23 cellular contexts compared by ENCODE assay signal in the genomic region with DNA sequence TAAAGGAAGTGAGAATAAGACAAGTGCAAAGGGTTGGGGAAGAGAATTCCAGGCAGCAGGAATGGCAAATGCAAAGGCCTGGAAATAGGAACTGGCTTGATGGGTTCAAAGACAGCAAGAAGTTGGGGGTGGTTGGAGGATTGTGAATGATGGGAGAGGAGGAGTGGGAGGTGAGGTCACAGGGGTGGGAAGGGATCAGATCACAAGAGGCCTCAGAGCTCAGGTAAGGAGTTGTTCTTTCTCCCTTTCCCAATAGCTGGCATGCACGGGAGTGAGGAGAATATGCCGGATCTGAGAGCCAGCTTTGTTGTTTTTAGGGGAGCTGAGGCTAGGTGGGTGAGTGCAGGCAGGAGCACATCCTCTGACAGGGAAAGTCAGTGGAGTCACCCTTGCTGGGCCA.
A peak's percentile ranks its signal among the peaks of the same experiment; 100 is the strongest.
DNase-seq lines count a peak whose midpoint lies in the region; ATAC-seq and TF ChIP-seq lines count a peak whose summit lies in the region.
"Had no signal": no experiment of that assay in that cellular context is flagged by ENCODE, and none has a peak within 500 bp of the region (broad histone marks: within the 10 kb centered on the region; RNA-seq: fewer than 3 reads in every experiment).

No MANE protein-coding gene starts in this region.

- H3K36me3 ChIP-seq in esophagus muscularis mucosa, result no peaks in the 10 kb centered on the region
- no peaks in the 10 kb centered on the region for H3K36me3 ChIP-seq in tibial artery
- H3K36me3 ChIP-seq: BE2C, BLaER1 had no signal

- no peaks in the 10 kb centered on the region; the same call in 1 of the 2 replicates for H3K27me3 Mint-ChIP-seq in WTC11 (ENCODE audit: low read depth)

- WGBS in esophagus muscularis mucosa, result 89% methylated on average over 2 of the region's 2 CpGs

- H3K9me3 Mint-ChIP-seq in WTC11, result peaks cover 15% of the 10 kb centered on the region

- no peaks in the 10 kb centered on the region for H3K27me3 ChIP-seq in esophagus muscularis mucosa
- H3K27me3 ChIP-seq in tibial artery, result no peaks in the 10 kb centered on the region
- H3K27me3 ChIP-seq: BE2C, BLaER1 had no signal

- H3K9me3 ChIP-seq in esophagus muscularis mucosa (peaks cover 0 to 6% (median 0%) of the 10 kb centered on the region in 4 donors), tibial artery (no peaks in the 10 kb centered on the region)
- H3K9me3 ChIP-seq: BE2C, BLaER1 had no signal

- DNase-seq in WTC11 (ENCODE audit: low spot score), result no peak
- peak; percentile 66 for DNase-seq in esophagus muscularis mucosa (ENCODE audit: extremely low spot score)
- DNase-seq in tibial artery, result no peak
- no peak for DNase-seq in nucleus accumbens (lab: John Stamatoyannopoulos, UW)
- DNase-seq in RWPE1 (ENCODE audit: low spot score), result no peak
- DNase-seq: 8988T; ACHN; BE2C; C1 segment of cervical spinal cord; CD4-positive, alpha-beta memory T cell; CD4-positive, CD25-positive, alpha-beta regulatory T cell; CD8-positive, alpha-beta memory T cell; COR-L47; DMS 273 treated with DMSO at 0.1 percent for 48 hours; DMS153; DMS53; DMS79; DND-41; EL; GDM1 had no signal

- peaks cover 0 to 21% (median 3%) of the 10 kb centered on the region in 4 donors for H3K4me1 ChIP-seq in esophagus muscularis mucosa
- no peaks in the 10 kb centered on the region for H3K4me1 ChIP-seq in tibial artery
- H3K4me1 ChIP-seq: BLaER1 had no signal

- TF ChIP-seq CTCF in WTC11 (IDR thresholded peaks at IDR 0.05) (no peak), esophagus muscularis mucosa (IDR thresholded peaks at IDR 0.05) (no peak), tibial artery (IDR thresholded peaks at IDR 0.05) (no peak), RWPE1 (conservative IDR thresholded peaks at IDR 0.05; ENCODE audit: low read depth) (no peak)

- intact Hi-C loops in esophagus muscularis mucosa (cut with DNase I) (no loop called here), tibial artery (cut with DNase I; ENCODE audit: low total_unique reads) (no loop called here)

- peaks cover 63% of the 10 kb centered on the region for H3K4me1 Mint-ChIP-seq in WTC11
- H3K4me1 Mint-ChIP-seq: CD14-positive monocyte; CD4-positive, alpha-beta memory T cell; CD4-positive, CD25-positive, alpha-beta regulatory T cell; CD8-positive, alpha-beta memory T cell had no signal

- no peak overlapping the region for H3K4me3 Mint-ChIP-seq in WTC11
- H3K4me3 Mint-ChIP-seq: CD14-positive monocyte; CD4-positive, alpha-beta memory T cell; CD8-positive, alpha-beta memory T cell had no signal

- POLR2A ChIA-PET in WTC11 (lab: Charles Lee) (interaction anchor here (0.6 kb wide), 1 partner anchor 41 kb away, joined by 6 read pairs; no protein-coding TSS in a partner anchor), RWPE1 (lab: Yijun Ruan, JAX; ENCODE audit: low non-redundant PET) (no interaction called here)

- H3K4me3 ChIP-seq in esophagus muscularis mucosa, result no peak overlapping the region
- no peak overlapping the region for H3K4me3 ChIP-seq in tibial artery
- H3K4me3 ChIP-seq: BLaER1, GM12878 had no signal

- no peak for TF ChIP-seq POLR2A in esophagus muscularis mucosa (IDR thresholded peaks at IDR 0.05; ENCODE audit: low read depth)

- no peak overlapping the region for H3K27ac Mint-ChIP-seq in WTC11
- H3K27ac Mint-ChIP-seq: CD14-positive monocyte; CD4-positive, alpha-beta memory T cell; CD4-positive, CD25-positive, alpha-beta regulatory T cell; CD8-positive, alpha-beta memory T cell had no signal

- TF ChIP-seq EP300 in esophagus muscularis mucosa (IDR thresholded peaks at IDR 0.05), result no peak

- H3K27ac ChIP-seq in esophagus muscularis mucosa (replicated peaks in 1 of 4), result no peak overlapping the region
- no peak overlapping the region for H3K27ac ChIP-seq in tibial artery
- no peak overlapping the region for H3K27ac ChIP-seq in RWPE1
- H3K27ac ChIP-seq: BLaER1 had no signal

- CTCF ChIA-PET in WTC11 (lab: Charles Lee) (no interaction called here), RWPE1 (lab: Yijun Ruan, JAX) (no interaction called here)

- H3K36me3 Mint-ChIP-seq in WTC11, result 0 out of 2 replicates have a peak, but pooled peaks cover 3% of the 10 kb centered on the region
- H3K36me3 Mint-ChIP-seq: CD14-positive monocyte; CD4-positive, alpha-beta memory T cell; CD4-positive, CD25-positive, alpha-beta regulatory T cell; CD8-positive, alpha-beta memory T cell had no signal

- ATAC-seq in WTC11, result no peak
- ATAC-seq: GM12878 had no signal

TF ChIP-seq in WTC11, 78 proteins besides CTCF, POLR2A, EP300 and RAD21:
- TF ChIP-seq FOXK1 (CRISPR knock-in tag; IDR thresholded peaks at IDR 0.05) (no peak), ELF4 (CRISPR knock-in tag; IDR thresholded peaks at IDR 0.05; ENCODE audit: low read depth) (no peak)
- TF ChIP-seq, protein P1, sequence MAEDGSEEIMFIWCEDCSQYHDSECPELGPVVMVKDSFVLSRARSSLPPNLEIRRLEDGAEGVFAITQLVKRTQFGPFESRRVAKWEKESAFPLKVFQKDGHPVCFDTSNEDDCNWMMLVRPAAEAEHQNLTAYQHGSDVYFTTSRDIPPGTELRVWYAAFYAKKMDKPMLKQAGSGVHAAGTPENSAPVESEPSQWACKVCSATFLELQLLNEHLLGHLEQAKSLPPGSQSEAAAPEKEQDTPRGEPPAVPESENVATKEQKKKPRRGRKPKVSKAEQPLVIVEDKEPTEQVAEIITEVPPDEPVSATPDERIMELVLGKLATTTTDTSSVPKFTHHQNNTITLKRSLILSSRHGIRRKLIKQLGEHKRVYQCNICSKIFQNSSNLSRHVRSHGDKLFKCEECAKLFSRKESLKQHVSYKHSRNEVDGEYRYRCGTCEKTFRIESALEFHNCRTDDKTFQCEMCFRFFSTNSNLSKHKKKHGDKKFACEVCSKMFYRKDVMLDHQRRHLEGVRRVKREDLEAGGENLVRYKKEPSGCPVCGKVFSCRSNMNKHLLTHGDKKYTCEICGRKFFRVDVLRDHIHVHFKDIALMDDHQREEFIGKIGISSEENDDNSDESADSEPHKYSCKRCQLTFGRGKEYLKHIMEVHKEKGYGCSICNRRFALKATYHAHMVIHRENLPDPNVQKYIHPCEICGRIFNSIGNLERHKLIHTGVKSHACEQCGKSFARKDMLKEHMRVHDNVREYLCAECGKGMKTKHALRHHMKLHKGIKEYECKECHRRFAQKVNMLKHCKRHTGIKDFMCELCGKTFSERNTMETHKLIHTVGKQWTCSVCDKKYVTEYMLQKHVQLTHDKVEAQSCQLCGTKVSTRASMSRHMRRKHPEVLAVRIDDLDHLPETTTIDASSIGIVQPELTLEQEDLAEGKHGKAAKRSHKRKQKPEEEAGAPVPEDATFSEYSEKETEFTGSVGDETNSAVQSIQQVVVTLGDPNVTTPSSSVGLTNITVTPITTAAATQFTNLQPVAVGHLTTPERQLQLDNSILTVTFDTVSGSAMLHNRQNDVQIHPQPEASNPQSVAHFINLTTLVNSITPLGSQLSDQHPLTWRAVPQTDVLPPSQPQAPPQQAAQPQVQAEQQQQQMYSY (CRISPR knock-in tag; IDR thresholded peaks at IDR 0.05), result 0 out of 2 replicates have a peak, but pooled peaks have one; percentile 15
- TF ChIP-seq, protein P2, sequence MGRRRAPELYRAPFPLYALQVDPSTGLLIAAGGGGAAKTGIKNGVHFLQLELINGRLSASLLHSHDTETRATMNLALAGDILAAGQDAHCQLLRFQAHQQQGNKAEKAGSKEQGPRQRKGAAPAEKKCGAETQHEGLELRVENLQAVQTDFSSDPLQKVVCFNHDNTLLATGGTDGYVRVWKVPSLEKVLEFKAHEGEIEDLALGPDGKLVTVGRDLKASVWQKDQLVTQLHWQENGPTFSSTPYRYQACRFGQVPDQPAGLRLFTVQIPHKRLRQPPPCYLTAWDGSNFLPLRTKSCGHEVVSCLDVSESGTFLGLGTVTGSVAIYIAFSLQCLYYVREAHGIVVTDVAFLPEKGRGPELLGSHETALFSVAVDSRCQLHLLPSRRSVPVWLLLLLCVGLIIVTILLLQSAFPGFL (CRISPR knock-in tag; IDR thresholded peaks at IDR 0.05; ENCODE audit: borderline replicate concordance), result no peak
